ENCODE assay signal across 12 cellular contexts in genomic region chr3:11195201-11195600, GRCh38. TPM values are rescaled to one million over a fixed set of nuclear protein-coding genes. Genes with fewer than 3 reads are reported as not detected.
DNase-seq lines count a peak whose midpoint lies in the region; ATAC-seq and TF ChIP-seq lines count a peak whose summit lies in the region.
"Had no signal": no experiment of that assay in that cellular context is flagged by ENCODE, and none has a peak within 500 bp of the region (broad histone marks: within the 10 kb centered on the region; RNA-seq: fewer than 3 reads in every experiment).

No MANE protein-coding gene starts in this region.

- H3K4me3 ChIP-seq in coronary artery (peak overlapping the region; percentile 64), sigmoid colon (no peak overlapping the region)

- no peaks in the 10 kb centered on the region for H3K36me3 Mint-ChIP-seq in activated naive CD4-positive, alpha-beta T cell treated with anti-CD3 and anti-CD28 coated beads for 36 hours (ENCODE audit: low read depth)

- no peak for TF ChIP-seq POLR2A in sigmoid colon (IDR thresholded peaks at IDR 0.05)

- peak overlapping the region; percentile 55 to 80 for H3K27ac ChIP-seq in coronary artery
- peak overlapping the region; percentile 42 to 73 (median 63) for H3K27ac ChIP-seq in sigmoid colon

- H3K9me3 ChIP-seq in sigmoid colon, result no peaks in the 10 kb centered on the region

- peaks cover 0 to 44% (median 35%) of the 10 kb centered on the region in 4 donors for H3K4me1 ChIP-seq in sigmoid colon

- DNase-seq in EH (ENCODE audit: low read depth), result peak; percentile 55
- peak; percentile 78 for DNase-seq in NCI-H524 treated with DMSO at 0.1 percent for 48 hours (lab: John Stamatoyannopoulos, UW)
- no peak for DNase-seq in coronary artery (ENCODE audit: low spot score)
- no peak for DNase-seq in sigmoid colon
- DNase-seq in AML-193 (lab: John Stamatoyannopoulos, UW), result no peak
- no peak for DNase-seq in activated naive CD4-positive, alpha-beta T cell treated with anti-CD3 and anti-CD28 coated beads for 36 hours
- DNase-seq: Calu3; OCI-M1; stimulated activated naive CD4-positive, alpha-beta T cell treated with Interleukin-2 at 50 U/mL for 16 hours had no signal

- H3K4me1 Mint-ChIP-seq in activated naive CD4-positive, alpha-beta T cell treated with anti-CD3 and anti-CD28 coated beads for 36 hours (ENCODE audit: low read depth), result peaks cover 21% of the 10 kb centered on the region

- H3K36me3 ChIP-seq in sigmoid colon, result no peaks in the 10 kb centered on the region

- no peak overlapping the region for H3K4me3 Mint-ChIP-seq in activated naive CD4-positive, alpha-beta T cell treated with anti-CD3 and anti-CD28 coated beads for 36 hours

- H3K27me3 Mint-ChIP-seq in activated naive CD4-positive, alpha-beta T cell treated with anti-CD3 and anti-CD28 coated beads for 36 hours (ENCODE audit: low read depth), result peaks cover 29% of the 10 kb centered on the region

- H3K9me3 Mint-ChIP-seq in activated naive CD4-positive, alpha-beta T cell treated with anti-CD3 and anti-CD28 coated beads for 36 hours, result peaks cover 1% of the 10 kb centered on the region

- intact Hi-C loops in sigmoid colon (cut with DNase I), result no loop called here
- intact Hi-C loops in activated naive CD4-positive, alpha-beta T cell treated with anti-CD3 and anti-CD28 coated beads for 36 hours (cut with micrococcal nuclease), result no loop called here

- H3K27me3 ChIP-seq in sigmoid colon, result no peaks in the 10 kb centered on the region

- no peak for TF ChIP-seq CTCF in coronary artery (IDR thresholded peaks at IDR 0.05)
- TF ChIP-seq CTCF in sigmoid colon (IDR thresholded peaks at IDR 0.05), result no peak

- CTCF ChIA-PET in activated naive CD4-positive, alpha-beta T cell treated with anti-CD3 and anti-CD28 coated beads for 36 hours (lab: Charles Lee), result interaction anchor here (0.8 to 1.7 kb wide), 3 partner anchors 39 to 94 kb away, joined by 3 to 6 read pairs (median 3); no protein-coding TSS in a partner anchor

- no peak overlapping the region for H3K27ac Mint-ChIP-seq in activated naive CD4-positive, alpha-beta T cell treated with anti-CD3 and anti-CD28 coated beads for 36 hours
- H3K27ac Mint-ChIP-seq: activated T-cell treated with anti-CD3 and anti-CD28 coated beads, Interleukin-2, amount 50 U/mL, for 72 hours had no signal

- ATAC-seq in GM21526 (IDR thresholded peaks at IDR 0.05; ENCODE audit: low FRiP score, unreplicated experiment) (no peak), GM18873 (IDR thresholded peaks at IDR 0.05; ENCODE audit: low FRiP score, unreplicated experiment) (no peak)

- TF ChIP-seq EP300 in sigmoid colon (IDR thresholded peaks at IDR 0.05), result no peak

- WGBS in sigmoid colon, 2 donors, result 34 to 57% methylated on average over 5 of the region's 5 CpGs

RNA-seq across cellular contexts. Expression of gene HRH1, which starts 40.9 kb away (rescaled TPM):
- total RNA-seq in sigmoid colon, result 10 to 100 TPM in 1 of 4 donors, 1 to 10 TPM in 3; 3.9 to 57.3 (median 4.6) TPM
- 1 to 10 TPM; 1.8 to 8.3 (median 2.8) TPM for polyA plus RNA-seq in sigmoid colon
- total RNA-seq in activated naive CD4-positive, alpha-beta T cell treated with anti-CD3 and anti-CD28 coated beads for 36 hours, result under 1 TPM; 0.07 to 0.10 TPM

Comparison
In these comparisons a context has a peak if more than half of its experiments do, and no peak if none do; other contexts are left out.
1. DNase-seq: peak in EH (single experiment) and NCI-H524 treated with DMSO at 0.1 percent for 48 hours (single experiment); none in coronary artery (single experiment), sigmoid colon (single experiment), AML-193 (0 of 2) and activated naive CD4-positive, alpha-beta T cell treated with anti-CD3 and anti-CD28 coated beads for 36 hours (single experiment).
2. RNA of gene HRH1, which starts 40.9 kb away (total RNA-seq): 3.9 to 57.3 TPM in sigmoid colon; 0.07 to 0.10 TPM in activated naive CD4-positive, alpha-beta T cell treated with anti-CD3 and anti-CD28 coated beads for 36 hours; every median in the first group is over 4 times any median in the second.